ENCODE assay signal across 7 cellular contexts in genomic region chr3:107470496-107470895, GRCh38. TPM values are rescaled to one million over a fixed set of nuclear protein-coding genes. Genes with fewer than 3 reads are reported as not detected.
DNase-seq lines count a peak whose midpoint lies in the region; TF ChIP-seq lines count a peak whose summit lies in the region.
"Not testable (repeated sequence)": the region's sequence is repeated elsewhere in the genome, so short reads cannot be mapped to it uniquely, and the experiment has no call there.

No MANE protein-coding gene starts in this region.

- not testable (repeated sequence) for H3K27me3 Mint-ChIP-seq in Calu3 (ENCODE audit: unreplicated experiment); neural progenitor cell (ENCODE audit: insufficient read depth, low read depth)

- not testable (repeated sequence) for H3K27ac Mint-ChIP-seq in Calu3 (ENCODE audit: unreplicated experiment); neural progenitor cell

- H3K9me3 Mint-ChIP-seq in Calu3 (ENCODE audit: low read depth, unreplicated experiment): not testable (repeated sequence)
- peaks cover 18% of the 10 kb centered on the region for H3K9me3 Mint-ChIP-seq in neural progenitor cell

- H3K9ac ChIP-seq in neural progenitor cell: not testable (repeated sequence)

- H3K36me3 Mint-ChIP-seq in Calu3 (ENCODE audit: insufficient read depth, unreplicated experiment); neural progenitor cell: not testable (repeated sequence)

- DNase-seq in Calu3 (peak; percentile 62), NCI-H69 (lab: John Stamatoyannopoulos, UW) (peak; percentile 10), RPMI7951 (ENCODE audit: low read depth) (peak; percentile 7), choroid plexus epithelial cell (ENCODE audit: low read depth) (peak; percentile 26), iris pigment epithelial cell (ENCODE audit: low read depth) (peak; percentile 19)
- DNase-seq in neural progenitor cell (ENCODE audit: low spot score): not testable (repeated sequence)

- H3K79me2 ChIP-seq in neural progenitor cell (ENCODE audit: low read depth): not testable (repeated sequence)

- POLR2A ChIA-PET in HEK293 (lab: Yijun Ruan, JAX): not testable (repeated sequence)

- not testable (repeated sequence) for TF ChIP-seq CTCF in Calu3 (IDR thresholded peaks at IDR 0.05; ENCODE audit: unreplicated experiment); HEK293 (tag by site-specific recombination; IDR thresholded peaks at IDR 0.05); choroid plexus epithelial cell (conservative IDR thresholded peaks at IDR 0.05; ENCODE audit: low read depth, low read length); neural progenitor cell (IDR thresholded peaks at IDR 0.05)

- peak overlapping the region; percentile 64 for H2AFZ ChIP-seq in neural progenitor cell (replicated peaks)

- H3K27me3 ChIP-seq in neural progenitor cell: not testable (repeated sequence)

- not testable (repeated sequence) for H3K36me3 ChIP-seq in HEK293 (ENCODE audit: control insufficient read depth in 2 of 2, insufficient read depth in 1 of 2, low read length in 2 of 2); neural progenitor cell

- not testable (repeated sequence) for H3K4me3 ChIP-seq in HEK293 (ENCODE audit: low read depth, low read length); choroid plexus epithelial cell (ENCODE audit: low read depth, low read length); neural progenitor cell

- H3F3A ChIP-seq in neural progenitor cell (ENCODE audit: low read depth): not testable (repeated sequence)

- not testable (repeated sequence) for H3K4me2 ChIP-seq in neural progenitor cell

- H3K9me3 ChIP-seq in HEK293 (ENCODE audit: control insufficient read depth, insufficient read depth, low read depth, low read length); neural progenitor cell (ENCODE audit: low read depth): not testable (repeated sequence)

- CTCF ChIA-PET in Calu3 (lab: Charles Lee): interaction anchor here (0.6 kb wide), 1 partner anchor 234 kb away, joined by 3 read pairs; no protein-coding TSS in a partner anchor
- CTCF ChIA-PET in HEK293 (lab: Yijun Ruan, JAX): not testable (repeated sequence)

- peaks cover 21% of the 10 kb centered on the region for H3K4me1 Mint-ChIP-seq in Calu3 (ENCODE audit: low read depth, unreplicated experiment)
- not testable (repeated sequence) for H3K4me1 Mint-ChIP-seq in neural progenitor cell

- H4K20me1 ChIP-seq in neural progenitor cell (ENCODE audit: low read depth): not testable (repeated sequence)

- BruUV-seq in Calu3 (replicated peaks; lab: Mats Ljungman, UMichigan): not testable (repeated sequence)

- H3K4me3 Mint-ChIP-seq in Calu3 (ENCODE audit: low read depth, unreplicated experiment): peak overlapping the region; percentile 13
- H3K4me3 Mint-ChIP-seq in neural progenitor cell: not testable (repeated sequence)

- H3K4me1 ChIP-seq in HEK293 (ENCODE audit: control insufficient read depth, insufficient read depth, low read length); neural progenitor cell: not testable (repeated sequence)

- H3K27ac ChIP-seq in HEK293 (ENCODE audit: extremely low read depth, low read depth, low read length); neural progenitor cell: not testable (repeated sequence)

- intact Hi-C loops in Calu3 (cut with micrococcal nuclease; ENCODE audit: unreplicated experiment): not testable (repeated sequence)

TF ChIP-seq in HEK293, 187 proteins besides CTCF, POLR2A, EP300 and RAD21:
- TF ChIP-seq KLF1 (tag by site-specific recombination; IDR thresholded peaks at IDR 0.05): peak; percentile 40
- TF ChIP-seq GLIS1 (tag by site-specific recombination; IDR thresholded peaks at IDR 0.05): 0 out of 2 replicates have a peak, but pooled peaks have one; percentile 46
- TF ChIP-seq ZIC2 (tag by site-specific recombination; IDR thresholded peaks at IDR 0.05): 0 out of 2 replicates have a peak, but pooled peaks have one; percentile 14
- TF ChIP-seq ZFHX2 (tag by site-specific recombination; conservative IDR thresholded peaks at IDR 0.05): peak; percentile 27; the same call in 1 of the 2 replicates

RNA-seq across cellular contexts. Expression of gene BBX, which starts 52.3 kb away (rescaled TPM):
- total RNA-seq in Calu3 (2022) (66.9 and 72.2 TPM in 2 replicates), neural progenitor cell (ENCODE audit: low replicate concordance) (66.1 and 110 TPM in 2 replicates)
- 54.2 and 54.9 TPM in 2 replicates for total RNA-seq in RPMI7951 (2014; rRNA removed; shearing (Covaris generic))
